Comparison of ENCODE assay signal across 11 cellular contexts in the genomic region with DNA sequence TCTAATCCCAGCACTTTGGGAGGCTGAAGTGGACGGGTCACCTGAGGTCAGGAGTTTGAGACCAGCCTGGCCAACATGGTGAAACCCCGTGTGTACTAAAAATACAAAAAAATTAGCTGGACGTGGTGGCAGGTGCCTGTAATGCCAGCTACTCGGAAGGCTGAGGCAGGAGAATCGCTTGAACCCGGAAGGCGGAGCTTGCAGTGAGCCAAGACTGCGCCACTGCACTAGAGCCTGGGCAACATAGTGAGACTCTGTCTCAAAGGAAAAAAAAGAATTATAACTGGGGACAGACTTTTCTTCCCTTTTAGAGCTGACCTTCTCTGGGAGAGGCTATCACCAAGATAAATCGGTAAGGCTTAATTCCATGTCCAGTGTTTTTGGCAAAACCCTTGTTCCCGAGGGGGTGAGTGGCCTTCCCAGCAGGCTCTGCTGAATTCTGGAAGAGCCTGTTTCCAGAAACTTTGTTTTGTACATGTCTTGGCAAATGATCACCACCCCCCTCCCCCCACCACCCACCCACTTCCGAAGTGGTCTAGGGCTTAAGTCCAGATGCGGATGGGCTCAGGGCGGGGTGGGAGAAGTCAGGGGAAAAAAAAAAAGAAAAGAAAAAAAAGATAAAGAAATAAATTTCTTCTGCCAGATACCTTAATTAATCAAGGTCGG. TPM values are rescaled to one million over a fixed set of nuclear protein-coding genes. Genes with fewer than 3 reads are reported as not detected.
DNase-seq lines count a peak whose midpoint lies in the region; ATAC-seq and TF ChIP-seq lines count a peak whose summit lies in the region.
"Had no signal": no experiment of that assay in that cellular context is flagged by ENCODE, and none has a peak within 500 bp of the region (broad histone marks: within the 10 kb centered on the region; RNA-seq: fewer than 3 reads in every experiment).

No MANE protein-coding gene starts in this region.

- peak overlapping the region; percentile 65 to 91 for H3K27ac Mint-ChIP-seq in activated naive CD4-positive, alpha-beta T cell treated with anti-CD3 and anti-CD28 coated beads, Interleukin-2, amount 50 U/mL, for 72 hours

- H3K27me3 ChIP-seq in adipocyte (replicated peaks; ENCODE audit: control insufficient read depth, insufficient read depth, low read length) (no peaks in the 10 kb centered on the region), mucosa of stomach (ENCODE audit: control insufficient read depth, insufficient read depth, low read length) (no peaks in the 10 kb centered on the region), upper lobe of left lung (no peaks in the 10 kb centered on the region)

- no peak for TF ChIP-seq EP300 in upper lobe of left lung (IDR thresholded peaks at IDR 0.05)

- H3K4me1 ChIP-seq in adipocyte (ENCODE audit: control insufficient read depth, insufficient read depth, low read length) (peaks cover 16% of the 10 kb centered on the region), mucosa of stomach (ENCODE audit: control insufficient read depth, insufficient read depth, low read length) (peaks cover 42% of the 10 kb centered on the region), upper lobe of left lung (peaks cover 12 to 20% (median 16%) of the 10 kb centered on the region in 4 donors)

- H3K36me3 ChIP-seq in adipocyte (ENCODE audit: control insufficient read depth, insufficient read depth, low read length, severe bottlenecking) (no peaks in the 10 kb centered on the region), mucosa of stomach (ENCODE audit: control insufficient read depth, insufficient read depth, low read length) (no peaks in the 10 kb centered on the region), upper lobe of left lung (no peaks in the 10 kb centered on the region)

- no peaks in the 10 kb centered on the region for H3K9me3 Mint-ChIP-seq in activated naive CD4-positive, alpha-beta T cell treated with anti-CD3 and anti-CD28 coated beads, Interleukin-2, amount 50 U/mL, for 72 hours
- H3K9me3 Mint-ChIP-seq: nephron had no signal

- no peak for TF ChIP-seq POLR2A in upper lobe of left lung (IDR thresholded peaks at IDR 0.05)

- WGBS in upper lobe of left lung, 2 donors, result 70 to 71% methylated on average over 14 of the region's 14 CpGs

- H3K9ac ChIP-seq in adipocyte (ENCODE audit: low read length) (peak overlapping the region; percentile 88), mucosa of stomach (ENCODE audit: low read length) (peak overlapping the region; percentile 88)

- no peaks in the 10 kb centered on the region for H3K36me3 Mint-ChIP-seq in activated naive CD4-positive, alpha-beta T cell treated with anti-CD3 and anti-CD28 coated beads, Interleukin-2, amount 50 U/mL, for 72 hours

- TF ChIP-seq CTCF in upper lobe of left lung (IDR thresholded peaks at IDR 0.05), result no peak

- peak overlapping the region; percentile 84 to 94 (median 92) for H3K27ac ChIP-seq in upper lobe of left lung

- H3K4me3 ChIP-seq in adipocyte (ENCODE audit: low read length), result no peak overlapping the region
- no peak overlapping the region for H3K4me3 ChIP-seq in mucosa of stomach (ENCODE audit: low read length)
- H3K4me3 ChIP-seq in upper lobe of left lung, result peak overlapping the region in 1 of 4 donors; percentile 53

- no peak for DNase-seq in activated naive CD4-positive, alpha-beta T cell treated with anti-CD3 and anti-CD28 coated beads, Interleukin-2, amount 50 U/mL, for 72 hours (ENCODE audit: low spot score in 2 of 2)
- DNase-seq in activated naive CD4-positive, alpha-beta T cell treated with Interleukin-2 at 50 U/mL for 16 hours, result no peak
- DNase-seq in adipocyte (ENCODE audit: low read depth), result no peak
- DNase-seq in upper lobe of left lung, result no peak
- DNase-seq in SK-N-DZ (ENCODE audit: low spot score), result no peak
- no peak for DNase-seq in NCI-H1048 (lab: John Stamatoyannopoulos, UW)
- DNase-seq: NCI-H226 had no signal

- no peaks in the 10 kb centered on the region for H3K9me3 ChIP-seq in adipocyte (ENCODE audit: control insufficient read depth, low read length)
- H3K9me3 ChIP-seq in mucosa of stomach (ENCODE audit: control insufficient read depth, low read length), result no peaks in the 10 kb centered on the region
- H3K9me3 ChIP-seq in upper lobe of left lung, result no peaks in the 10 kb centered on the region

- no peak for ATAC-seq in activated naive CD4-positive, alpha-beta T cell treated with anti-CD3 and anti-CD28 coated beads, Interleukin-2, amount 50 U/mL, for 72 hours
- ATAC-seq in upper lobe of left lung (ENCODE audit: low FRiP score in 2 of 2) (no peak), HG03342 (IDR thresholded peaks at IDR 0.05; ENCODE audit: unreplicated experiment) (no peak)

RNA-seq across cellular contexts. Expression of gene DEGS2, which starts 32.3 kb away (rescaled TPM):
- 1 to 10 TPM; 1.4 to 3.2 TPM for total RNA-seq in activated naive CD4-positive, alpha-beta T cell treated with anti-CD3 and anti-CD28 coated beads, Interleukin-2, amount 50 U/mL, for 72 hours
- total RNA-seq in upper lobe of left lung, result 10 to 100 TPM in 1 of 6 donors, 1 to 10 TPM in 5; 2.0 to 19.9 (median 5.4) TPM
- not detected in 2 replicates for polyA plus RNA-seq in SK-N-DZ (2014; cell fraction: cytosol; rRNA removed)
- polyA plus RNA-seq in SK-N-DZ (2014; cell fraction: nucleus; rRNA removed), result 0.04 TPM in 1 of 2 replicates, not detected in the other
- total RNA-seq: LHCN-M2 had no signal

RNA-seq across cellular contexts. Expression of gene YY1, which starts 47.2 kb away (rescaled TPM):
- 100 to 1,000 TPM in 1 of 2 donors, 10 to 100 TPM in 1; 87.8 to 120 TPM for total RNA-seq in activated naive CD4-positive, alpha-beta T cell treated with anti-CD3 and anti-CD28 coated beads, Interleukin-2, amount 50 U/mL, for 72 hours
- 10 to 100 TPM; 35.6 to 70.4 (median 52.4) TPM for total RNA-seq in upper lobe of left lung
- 25.7 and 28.4 TPM in 2 replicates for polyA plus RNA-seq in SK-N-DZ (2014; cell fraction: cytosol; rRNA removed)
- 24.4 and 31.4 TPM in 2 replicates for polyA plus RNA-seq in SK-N-DZ (2014; cell fraction: nucleus; rRNA removed)
